ENCODE assay signal across 21 cellular contexts in the genomic region with DNA sequence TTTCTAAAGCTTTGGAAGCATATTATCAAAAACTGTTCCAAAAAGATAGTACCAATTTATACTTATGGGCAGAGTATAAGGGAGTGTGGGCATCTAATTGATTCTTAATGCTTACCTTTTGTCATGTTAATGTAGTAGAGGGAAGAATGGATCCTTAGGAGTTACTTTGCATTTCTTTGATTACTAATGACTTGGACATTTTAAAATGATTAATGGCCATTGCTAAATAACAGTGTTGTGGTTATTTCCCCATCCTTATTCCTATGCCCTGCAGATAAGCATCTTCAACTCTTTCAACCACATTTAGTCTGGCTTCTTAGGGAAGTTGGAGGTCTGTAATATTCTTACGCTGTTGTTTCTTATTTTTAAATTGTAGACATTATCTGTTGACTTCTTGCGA. TPM values are rescaled to one million over a fixed set of nuclear protein-coding genes. Genes with fewer than 3 reads are reported as not detected.
DNase-seq lines count a peak whose midpoint lies in the region; ATAC-seq, FAIRE-seq and TF ChIP-seq lines count a peak whose summit lies in the region.
"Had no signal": no experiment of that assay in that cellular context is flagged by ENCODE, and none has a peak within 500 bp of the region (broad histone marks: within the 10 kb centered on the region; RNA-seq: fewer than 3 reads in every experiment).

No MANE protein-coding gene starts in this region.

- H3K27me3 Mint-ChIP-seq in HFFc6 (ENCODE audit: insufficient read depth) = no peaks in the 10 kb centered on the region; the same call in 1 of the 2 replicates
- H3K27me3 Mint-ChIP-seq: B cell; IgD-negative memory B cell; progenitor cell of endocrine pancreas; stimulated activated naive CD8-positive, alpha-beta T cell treated with anti-CD3 and anti-CD28 coated beads, Interleukin-15, amount 100 ng/mL, for 72 hours; type B pancreatic cell had no signal

- TF ChIP-seq EP300 in K562 (IDR thresholded peaks at IDR 0.05; ENCODE audit: low read length) = no peak

- H3K9me3 ChIP-seq in K562 (replicated peaks; ENCODE audit: control insufficient read depth, insufficient read depth, low read depth, low read length) = no peaks in the 10 kb centered on the region
- H3K9me3 ChIP-seq in neutrophil = no peaks in the 10 kb centered on the region
- H3K9me3 ChIP-seq: left lung had no signal

- no peak overlapping the region for H2AFZ ChIP-seq in K562 (ENCODE audit: low read depth, low read length)

- H3K4me3 ChIP-seq in K562 = no peak overlapping the region
- H3K4me3 ChIP-seq in neutrophil (ENCODE audit: low read depth in 1 of 2, low read length in 1 of 2) = no peak overlapping the region
- H3K4me3 ChIP-seq: left lung, SK-N-MC had no signal

- BruUV-seq in K562 (replicated peaks; lab: Mats Ljungman, UMichigan) = no TSS peak

- no peak for FAIRE-seq in K562 (lab: Jason Lieb, UNC)

- CTCF ChIA-PET in K562 (lab: Yijun Ruan, JAX; ENCODE audit: low intra/inter-chr PET ratio) = no interaction called here

- H3K36me3 ChIP-seq in K562 (ENCODE audit: control insufficient read depth, insufficient read depth, low read length) (no peaks in the 10 kb centered on the region), neutrophil (no peaks in the 10 kb centered on the region)
- H3K36me3 ChIP-seq: left lung had no signal

- no peak for ATAC-seq in K562
- ATAC-seq: HCT116; left lung; Panc1; stimulated activated naive CD8-positive, alpha-beta T cell treated with anti-CD3 and anti-CD28 coated beads, Interleukin-15, amount 100 ng/mL, for 72 hours had no signal

- H3K27me3 ChIP-seq in K562 (ENCODE audit: control insufficient read depth in 2 of 2, insufficient read depth in 2 of 2, low read length in 2 of 2) = no peaks in the 10 kb centered on the region
- no peaks in the 10 kb centered on the region for H3K27me3 ChIP-seq in neutrophil
- H3K27me3 ChIP-seq: left lung had no signal

- H3K4me3 Mint-ChIP-seq in HFFc6 = no peak overlapping the region
- H3K4me3 Mint-ChIP-seq: B cell; IgD-negative memory B cell; stimulated activated naive CD8-positive, alpha-beta T cell treated with anti-CD3 and anti-CD28 coated beads, Interleukin-15, amount 100 ng/mL, for 72 hours; type B pancreatic cell had no signal

- no peaks in the 10 kb centered on the region for H3K79me2 ChIP-seq in K562 (ENCODE audit: control insufficient read depth, insufficient read depth, low read length)

- intact Hi-C loops in K562 (cut with micrococcal nuclease) = no loop called here

- no peak overlapping the region for H3K27ac Mint-ChIP-seq in HFFc6
- H3K27ac Mint-ChIP-seq: B cell; IgD-negative memory B cell; progenitor cell of endocrine pancreas; stimulated activated naive CD8-positive, alpha-beta T cell treated with anti-CD3 and anti-CD28 coated beads, Interleukin-15, amount 100 ng/mL, for 72 hours; type B pancreatic cell had no signal

- H3K9me1 ChIP-seq in K562 (ENCODE audit: control insufficient read depth, insufficient read depth, low read length) = no peaks in the 10 kb centered on the region

- H3K9me3 Mint-ChIP-seq in HFFc6 = no peaks in the 10 kb centered on the region
- H3K9me3 Mint-ChIP-seq: IgD-negative memory B cell; stimulated activated naive CD8-positive, alpha-beta T cell treated with anti-CD3 and anti-CD28 coated beads, Interleukin-15, amount 100 ng/mL, for 72 hours; type B pancreatic cell had no signal

- no peak overlapping the region for H3K4me2 ChIP-seq in K562 (ENCODE audit: insufficient read depth, low read length)

- 0% methylated on average over 2 of the region's 2 CpGs for WGBS in K562 (ENCODE audit: insufficient coverage, low coverage, missing lambda C conversion rate)

- no peak overlapping the region for H3K27ac ChIP-seq in K562 (ENCODE audit: extremely low read depth, low read depth, low read length)
- peak overlapping the region; percentile 9 for H3K27ac ChIP-seq in neutrophil
- H3K27ac ChIP-seq: epithelial cell of prostate, left lung, SK-N-MC had no signal

- no peaks in the 10 kb centered on the region for H3K36me3 Mint-ChIP-seq in HFFc6 (ENCODE audit: low read depth)
- H3K36me3 Mint-ChIP-seq: type B pancreatic cell had no signal

- DNase-seq in HFFc6 = peak; percentile 32
- peak; percentile 8 for DNase-seq in NOMO-1 treated with dmso at 0.1 percent for 144 hours (lab: John Stamatoyannopoulos, UW; ENCODE audit: unreplicated experiment)
- DNase-seq in K562 (ENCODE audit: extremely low read depth in 1 of 4, low spot score in 3 of 4) = no peak
- no peak for DNase-seq in NCI-H1417 treated with DMSO at 0.1 percent for 48 hours (lab: John Stamatoyannopoulos, UW)
- DNase-seq in stimulated activated CD8-positive, alpha-beta memory T cell treated with anti-CD3 and anti-CD28 coated beads, Interleukin-4, amount 100 ng/mL, for 48 hours = no peak
- no peak for DNase-seq in DMS79 (lab: John Stamatoyannopoulos, UW)
- DNase-seq: activated CD4-positive, alpha-beta T cell treated with anti-CD3 and anti-CD28 coated beads for 48 hours; activated gamma-delta T cell; left lung; NCI-H1105; stimulated activated CD4-positive, alpha-beta T cell treated with anti-CD3 and anti-CD28 coated beads, Interleukin-2, amount 100 ng/mL, for 24 hours; stimulated activated naive CD8-positive, alpha-beta T cell treated with anti-CD3 and anti-CD28 coated beads, Interleukin-15, amount 100 ng/mL, for 72 hours had no signal

- POLR2A ChIA-PET in K562 (lab: Yijun Ruan, JAX) = interaction anchor here (0.6 to 1.9 kb wide), 2 partner anchors 10 to 13 kb away, joined by 3 to 9 read pairs; no protein-coding TSS in a partner anchor

- 0 out of 2 replicates have a peak, but pooled peaks cover 4% of the 10 kb centered on the region for H4K20me1 ChIP-seq in K562 (replicated peaks; ENCODE audit: control insufficient read depth, insufficient read depth, low read length)

- H3K4me1 ChIP-seq in K562 (replicated peaks in 1 of 2; ENCODE audit: control insufficient read depth in 2 of 2, insufficient read depth in 2 of 2, low read length in 2 of 2) (peaks cover 0 to 17% of the 10 kb centered on the region in 2 experiments; a peak in 2 of 5 replicates), neutrophil (ENCODE audit: control insufficient read depth in 1 of 2, insufficient read depth in 1 of 2, low read depth in 1 of 2, low read length in 1 of 2) (peaks cover 23 to 27% of the 10 kb centered on the region in 2 experiments)

- in situ Hi-C loops in K562 (cut with MboI) = no loop called here

- no peak for TF ChIP-seq POLR2A in K562 (conservative IDR thresholded peaks at IDR 0.05)

- H3K4me1 Mint-ChIP-seq in HFFc6 (ENCODE audit: low read depth) = peaks cover 26% of the 10 kb centered on the region

- TF ChIP-seq RAD21 in K562 (CRISPR knock-in tag; conservative IDR thresholded peaks at IDR 0.05 in 1 of 2, IDR thresholded peaks at IDR 0.05 in 1 of 2) = no peak; a peak in 1 of 4 replicates

- H3K9ac ChIP-seq in K562 (ENCODE audit: insufficient read depth in 1 of 2, low read depth in 2 of 2, low read length in 2 of 2) = no peak overlapping the region

- no peak for TF ChIP-seq CTCF in HFFc6 (IDR thresholded peaks at IDR 0.05)
- no peak for TF ChIP-seq CTCF in K562 (IDR thresholded peaks at IDR 0.05 in 2 of 3, conservative IDR thresholded peaks at IDR 0.05 in 1 of 3; ENCODE audit: insufficient read depth in 2 of 3, low read depth in 1 of 3, low read length in 3 of 3)
- TF ChIP-seq CTCF in neutrophil (IDR thresholded peaks at IDR 0.05) = no peak

TF ChIP-seq in K562, 482 proteins besides CTCF, POLR2A, EP300 and RAD21 (continues in another document):
- TF ChIP-seq ESRRA (IDR thresholded peaks at IDR 0.05; ENCODE audit: borderline replicate concordance, low read depth) = peak; percentile 25; the same call in 1 of the 2 replicates
- TF ChIP-seq DACH1 (IDR thresholded peaks at IDR 0.05; ENCODE audit: partially characterized antibody) = no peak
- TF ChIP-seq ZNF766 (CRISPR knock-in tag; conservative IDR thresholded peaks at IDR 0.05) = peak; percentile 62; the same call in 1 of the 2 replicates
- peak; percentile 45; the same call in 1 of the 2 replicates for TF ChIP-seq ARID1B (IDR thresholded peaks at IDR 0.05)
- no peak for TF ChIP-seq CEBPG (CRISPR knock-in tag; IDR thresholded peaks at IDR 0.05)
- TF ChIP-seq CEBPG (tag; conservative IDR thresholded peaks at IDR 0.05 in 1 of 2, IDR thresholded peaks at IDR 0.05 in 1 of 2) = peak; percentile 52 to 83; a peak in 3 of 4 replicates
- no peak for TF ChIP-seq ZSCAN29 (IDR thresholded peaks at IDR 0.05)
- peak; percentile 20; the same call in 1 of the 2 replicates for TF ChIP-seq SMARCA4 (IDR thresholded peaks at IDR 0.05)
- no peak for TF ChIP-seq PCBP2 (IDR thresholded peaks at IDR 0.05; ENCODE audit: low read depth, low read length, poor library complexity, severe bottlenecking)
- TF ChIP-seq CBFA2T3 (IDR thresholded peaks at IDR 0.05) = peak; percentile 23; the same call in 1 of the 2 replicates
- 0 out of 2 replicates have a peak, but pooled peaks have one; percentile 26 for TF ChIP-seq FOSL1 (tag; conservative IDR thresholded peaks at IDR 0.05)
- no peak for TF ChIP-seq ZNF124 (CRISPR knock-in tag; IDR thresholded peaks at IDR 0.05)
- TF ChIP-seq POLR2H (tag; IDR thresholded peaks at IDR 0.05; ENCODE audit: low read depth) = peak; percentile 32; the same call in 1 of the 2 replicates
- TF ChIP-seq SOX6 (IDR thresholded peaks at IDR 0.05) = peak; percentile 65; the same call in 1 of the 2 replicates
- peak; percentile 69; the same call in 1 of the 2 replicates for TF ChIP-seq SMARCE1 (IDR thresholded peaks at IDR 0.05)

RNA-seq across cellular contexts. Expression of a gene that starts 37.1 kb away (rescaled TPM):
- 10 to 100 TPM; 17.8 to 27.5 (median 23.6) TPM for total RNA-seq in HFFc6 (2021; fragmentation: NEBNext Ultra II Directional; extraction: Animal tissue kit (Norgen Biotek cat#: 25700))
- total RNA-seq in K562 (2011; cell fraction: chromatin; rRNA removed; ENCODE audit: low replicate concordance) = 43.8 and 89.7 TPM in 2 replicates
- total RNA-seq in K562 (2011; cell fraction: nucleolus; rRNA removed) = 22.2 and 24.9 TPM in 2 replicates
- 40.7 and 66.0 TPM in 2 replicates for total RNA-seq in K562 (2011; cell fraction: nucleoplasm; rRNA removed)
- 6.8 and 8.0 TPM in 2 replicates for total RNA-seq in K562 (2014; rRNA removed)
- 8.2 and 9.3 TPM in 2 replicates for total RNA-seq in K562 (2014; rRNA removed; fragmentation: Illumina TruSeq; extraction: Trizol)
- 7.1 and 7.6 TPM in 2 replicates for total RNA-seq in K562 (2015; rRNA removed; fragmentation: Illumina TruSeq; extraction: Trizol)
- total RNA-seq in K562 (2021) = 9.0 and 10.2 TPM in 2 replicates
- 2.6 and 2.7 TPM in 2 replicates for polyA plus RNA-seq in K562 (2011; rRNA removed)
- polyA plus RNA-seq in K562 (2011; cell fraction: cytosol; rRNA removed) = 2.3 and 2.4 TPM in 2 replicates
- polyA plus RNA-seq in K562 (2011; cell fraction: nucleus; rRNA removed) = 6.2 and 7.4 TPM in 2 replicates
- polyA plus RNA-seq in K562 (2012) = 4.2 and 4.4 TPM in 2 replicates
- polyA plus RNA-seq in K562 (2014; fragmentation: Illumina TruSeq; extraction: Trizol) = 7.7 and 9.2 TPM in 2 replicates
- 1 to 10 TPM; 1.4 to 2.4 TPM for polyA plus RNA-seq in K562 (2014; fragmentation: Nextera tagmentation; extraction: Ambion mirVana)
- polyA plus RNA-seq in K562 (2014; rRNA removed) = 4.5 and 4.8 TPM in 2 replicates
- 13.2 and 17.8 TPM in 2 replicates for polyA minus RNA-seq in K562 (2011; rRNA and poly(A)+ RNA removed)
- polyA minus RNA-seq in K562 (2011; cell fraction: cytosol; rRNA and poly(A)+ RNA removed) = 4.6 and 4.7 TPM in 2 replicates
- 17.1 and 28.2 TPM in 2 replicates for polyA minus RNA-seq in K562 (2011; cell fraction: nucleus; rRNA and poly(A)+ RNA removed)

Comparison
In these comparisons a context has a peak if more than half of its experiments do, and no peak if none do; other contexts are left out.
1. DNase-seq: peak in HFFc6 (single experiment) and NOMO-1 treated with dmso at 0.1 percent for 144 hours (single experiment); none in K562 (0 of 4), NCI-H1417 treated with DMSO at 0.1 percent for 48 hours (single experiment), stimulated activated CD8-positive, alpha-beta memory T cell treated with anti-CD3 and anti-CD28 coated beads, Interleukin-4, amount 100 ng/mL, for 48 hours (single experiment) and DMS79 (single experiment).